ENCODE assay signal across 9 cellular contexts in genomic region chr1:12615166-12615915, GRCh38. TPM values are rescaled to one million over a fixed set of nuclear protein-coding genes. Genes with fewer than 3 reads are reported as not detected.
DNase-seq lines count a peak whose midpoint lies in the region; ATAC-seq and TF ChIP-seq lines count a peak whose summit lies in the region.
"Had no signal": no experiment of that assay in that cellular context is flagged by ENCODE, and none has a peak within 500 bp of the region (broad histone marks: within the 10 kb centered on the region; RNA-seq: fewer than 3 reads in every experiment).

No MANE protein-coding gene starts in this region.

- H2AFZ ChIP-seq in IMR-90 (replicated peaks; ENCODE audit: low read length, poor library complexity) = peak overlapping the region; percentile 89

- no peaks in the 10 kb centered on the region for H3K9me3 ChIP-seq in IMR-90 (ENCODE audit: control insufficient read depth, insufficient read depth, low read length)

- peak overlapping the region; percentile 91 for H3K14ac ChIP-seq in IMR-90 (replicated peaks; ENCODE audit: low read depth, low read length)

- H3K56ac ChIP-seq in IMR-90 (ENCODE audit: extremely low read depth, insufficient read depth, low read length) = peak overlapping the region; percentile 87

- H3K4me1 ChIP-seq in IMR-90 (ENCODE audit: control insufficient read depth, insufficient read depth, low read length) = peaks cover 22% of the 10 kb centered on the region

- POLR2A ChIA-PET in IMR-90 (lab: Charles Lee; ENCODE audit: unreplicated experiment) = interaction anchor here (0.5 kb wide), 1 partner anchor 1358 kb away, joined by 4 read pairs; no protein-coding TSS in a partner anchor
- POLR2A ChIA-PET in activated CD8-positive, alpha-beta T cell treated with anti-CD3 and anti-CD28 coated beads, Interleukin-2, amount 10 ng/mL, durations not matched to agents 7 days and 5 days (lab: Charles Lee) = interaction anchor here (1.1 to 4.8 kb wide), 8 partner anchors 12 to 707 kb away, joined by 3 to 55 read pairs (median 8); no protein-coding TSS in a partner anchor

- no peaks in the 10 kb centered on the region for H4K20me1 ChIP-seq in IMR-90 (ENCODE audit: insufficient read depth, low read length)

- 0 out of 2 replicates have a peak, but pooled peaks have one; percentile 2 for ATAC-seq in IMR-90 (ENCODE audit: low read depth)
- no peak for ATAC-seq in activated CD8-positive, alpha-beta T cell treated with anti-CD3 and anti-CD28 coated beads, Interleukin-2, amount 10 ng/mL, durations not matched to agents 7 days and 5 days
- ATAC-seq in stimulated activated effector memory CD8-positive, alpha-beta T cell treated with anti-CD3 and anti-CD28 coated beads, Interleukin-12 subunit alpha, Interleukin-12 subunit beta, amount 100 ng/mL, for 72 hours = no peak
- no peak for ATAC-seq in GM19023 (IDR thresholded peaks at IDR 0.05; ENCODE audit: unreplicated experiment)
- no peak for ATAC-seq in GM21576 (IDR thresholded peaks at IDR 0.05; ENCODE audit: unreplicated experiment)
- ATAC-seq in HG03139 (IDR thresholded peaks at IDR 0.05; ENCODE audit: unreplicated experiment) = no peak

- CTCF ChIA-PET in IMR-90 (lab: Yijun Ruan, JAX) = interaction anchor here (0.5 to 0.8 kb wide), 2 partner anchors 168 to 340 kb away, joined by 3 read pairs; no protein-coding TSS in a partner anchor
- CTCF ChIA-PET in activated CD8-positive, alpha-beta T cell treated with anti-CD3 and anti-CD28 coated beads, Interleukin-2, amount 10 ng/mL, durations not matched to agents 7 days and 5 days (lab: Charles Lee) = interaction anchor here (0.9 to 7.6 kb wide), 11 partner anchors 9 to 491 kb away, joined by 3 to 103 read pairs (median 3); no protein-coding TSS in a partner anchor

- 0% methylated on average over 1 of the region's 13 CpGs; no CpG with 5 or more reads in 1 of the 2 experiments for WGBS in IMR-90 (ENCODE audit: extremely low coverage in 2 of 2, insufficient read length in 1 of 2), 2 experiments

- H3K9me3 Mint-ChIP-seq in activated CD8-positive, alpha-beta T cell treated with anti-CD3 and anti-CD28 coated beads, Interleukin-2, amount 10 ng/mL, durations not matched to agents 7 days and 5 days (ENCODE audit: insufficient read depth) = no peaks in the 10 kb centered on the region
- H3K9me3 Mint-ChIP-seq in stimulated activated effector memory CD8-positive, alpha-beta T cell treated with anti-CD3 and anti-CD28 coated beads, Interleukin-12 subunit alpha, Interleukin-12 subunit beta, amount 100 ng/mL, for 72 hours = no peaks in the 10 kb centered on the region

- peak overlapping the region; percentile 77 for H3K27ac ChIP-seq in IMR-90 (ENCODE audit: insufficient read depth, low read length)

- H3K9ac ChIP-seq in IMR-90 (ENCODE audit: low read depth, low read length) = peak overlapping the region; percentile 74

- peak overlapping the region; percentile 66 for H3K4me3 ChIP-seq in IMR-90 (ENCODE audit: insufficient read depth, low read depth, low read length)
- peak overlapping the region; percentile 79 for H3K4me3 ChIP-seq in iPS-11a (ENCODE audit: low read depth, low read length)

- H2BK5ac ChIP-seq in IMR-90 (ENCODE audit: low read depth, low read length, poor library complexity, severe bottlenecking) = peak overlapping the region; percentile 77

- no TSS peak for BruUV-seq in IMR-90 (replicated peaks; lab: Mats Ljungman, UMichigan)

- peak overlapping the region; percentile 90 for H2BK20ac ChIP-seq in IMR-90 (ENCODE audit: low read depth, low read length)

- H3K9me1 ChIP-seq in IMR-90 (ENCODE audit: insufficient read depth, low read length) = peaks cover 11% of the 10 kb centered on the region

- peak overlapping the region; percentile 71 for H2AK9ac ChIP-seq in IMR-90 (replicated peaks; ENCODE audit: low read depth, low read length, poor library complexity)

- H3K36me3 ChIP-seq in IMR-90 (ENCODE audit: control insufficient read depth, insufficient read depth, low read length) = peaks cover 9% of the 10 kb centered on the region

- peak overlapping the region; percentile 81 for H3K23ac ChIP-seq in IMR-90 (ENCODE audit: low read depth, low read length)

- peak overlapping the region; percentile 65 for H2AK5ac ChIP-seq in IMR-90 (ENCODE audit: low read depth, low read length)

- dilution Hi-C loops in IMR-90 (cut with HindIII; ENCODE audit: low sequenced_read_pairs, unreplicated experiment) = no loop called here

- peaks cover 5 to 22% of the 10 kb centered on the region in 2 experiments; a peak in 2 of 4 replicates for H3K79me1 ChIP-seq in IMR-90 (ENCODE audit: low read depth in 1 of 2, low read length in 2 of 2)

- H3K27me3 ChIP-seq in IMR-90 (ENCODE audit: control insufficient read depth, insufficient read depth, low read length) = no peaks in the 10 kb centered on the region

- peak overlapping the region; percentile 58 for H4K5ac ChIP-seq in IMR-90 (ENCODE audit: low read depth, low read length)

- peaks cover 66% of the 10 kb centered on the region for H3K4me1 Mint-ChIP-seq in activated CD8-positive, alpha-beta T cell treated with anti-CD3 and anti-CD28 coated beads, Interleukin-2, amount 10 ng/mL, durations not matched to agents 7 days and 5 days (ENCODE audit: low read depth)
- H3K4me1 Mint-ChIP-seq in stimulated activated effector memory CD8-positive, alpha-beta T cell treated with anti-CD3 and anti-CD28 coated beads, Interleukin-12 subunit alpha, Interleukin-12 subunit beta, amount 100 ng/mL, for 72 hours = peaks cover 79% of the 10 kb centered on the region

- H4K91ac ChIP-seq in IMR-90 (ENCODE audit: insufficient read depth, low read depth, low read length) = peak overlapping the region; percentile 86

- no peak for TF ChIP-seq POLR2A in IMR-90 (IDR thresholded peaks at IDR 0.05; ENCODE audit: low read depth, low read length)

- H3K4me2 ChIP-seq in IMR-90 (ENCODE audit: low read depth, low read length) = peak overlapping the region; percentile 76

- H3K27ac Mint-ChIP-seq in activated CD8-positive, alpha-beta T cell treated with anti-CD3 and anti-CD28 coated beads, Interleukin-2, amount 10 ng/mL, durations not matched to agents 7 days and 5 days = peak overlapping the region; percentile 92
- H3K27ac Mint-ChIP-seq in stimulated activated effector memory CD8-positive, alpha-beta T cell treated with anti-CD3 and anti-CD28 coated beads, Interleukin-12 subunit alpha, Interleukin-12 subunit beta, amount 100 ng/mL, for 72 hours = peak overlapping the region; percentile 96

- H3K4me3 Mint-ChIP-seq in activated CD8-positive, alpha-beta T cell treated with anti-CD3 and anti-CD28 coated beads, Interleukin-2, amount 10 ng/mL, durations not matched to agents 7 days and 5 days = peak overlapping the region; percentile 99
- H3K4me3 Mint-ChIP-seq in stimulated activated effector memory CD8-positive, alpha-beta T cell treated with anti-CD3 and anti-CD28 coated beads, Interleukin-12 subunit alpha, Interleukin-12 subunit beta, amount 100 ng/mL, for 72 hours = peak overlapping the region; percentile 98

- TF ChIP-seq CTCF in IMR-90 (conservative IDR thresholded peaks at IDR 0.05; ENCODE audit: low read depth, low read length) = no peak

- H3K18ac ChIP-seq in IMR-90 (ENCODE audit: low read depth, low read length) = peak overlapping the region; percentile 55

- H2BK15ac ChIP-seq in IMR-90 (ENCODE audit: low read depth, low read length) = peak overlapping the region; percentile 56; the same call in 2 of the 3 replicates

- no peaks in the 10 kb centered on the region for H3K27me3 Mint-ChIP-seq in activated CD8-positive, alpha-beta T cell treated with anti-CD3 and anti-CD28 coated beads, Interleukin-2, amount 10 ng/mL, durations not matched to agents 7 days and 5 days (ENCODE audit: low read depth)

- in situ Hi-C loops in IMR-90 (cut with MboI; ENCODE audit: low sequenced_read_pairs) = loop anchor here (5.0 to 25.0 kb wide), 3 partner anchors 61 to 303 kb away; no protein-coding TSS in a partner anchor

- peak overlapping the region; percentile 41 to 81; a peak in 3 of 4 replicates for H4K8ac ChIP-seq in IMR-90 (ENCODE audit: low read depth in 2 of 2, low read length in 2 of 2)

- intact Hi-C loops in IMR-90 (cut with micrococcal nuclease) = loop anchor here (1.0 to 5.0 kb wide), 3 partner anchors 58 to 153 kb away; no protein-coding TSS in a partner anchor

- peak; percentile 49 for DNase-seq in IMR-90
- DNase-seq in activated CD8-positive, alpha-beta T cell treated with anti-CD3 and anti-CD28 coated beads, Interleukin-2, amount 10 ng/mL, durations not matched to agents 7 days and 5 days = no peak
- no peak for DNase-seq in stimulated activated effector memory CD8-positive, alpha-beta T cell treated with anti-CD3 and anti-CD28 coated beads, Interleukin-12 subunit alpha, Interleukin-12 subunit beta, amount 100 ng/mL, for 72 hours (ENCODE audit: low spot score in 2 of 2)
- no peak for DNase-seq in NCI-H1105 (lab: John Stamatoyannopoulos, UW)
- DNase-seq: NK-92 treated with Interleukin-12 subunit alpha and Interleukin-12 subunit beta, amount 100 ng/mL, for 24 hours had no signal

- peak overlapping the region; percentile 88 for H3K4ac ChIP-seq in IMR-90 (ENCODE audit: low read depth, low read length)

- peak overlapping the region; percentile 86 for H2BK120ac ChIP-seq in IMR-90 (ENCODE audit: low read depth, low read length)

- peaks cover 66% of the 10 kb centered on the region for H3K36me3 Mint-ChIP-seq in activated CD8-positive, alpha-beta T cell treated with anti-CD3 and anti-CD28 coated beads, Interleukin-2, amount 10 ng/mL, durations not matched to agents 7 days and 5 days (ENCODE audit: low read depth)
- H3K36me3 Mint-ChIP-seq in stimulated activated effector memory CD8-positive, alpha-beta T cell treated with anti-CD3 and anti-CD28 coated beads, Interleukin-12 subunit alpha, Interleukin-12 subunit beta, amount 100 ng/mL, for 72 hours = peaks cover 89% of the 10 kb centered on the region

- no peak for TF ChIP-seq RAD21 in IMR-90 (IDR thresholded peaks at IDR 0.05; ENCODE audit: low read length)

TF ChIP-seq in IMR-90, 13 proteins besides CTCF, POLR2A, EP300 and RAD21 (continues in another document):
- TF ChIP-seq MAFK (IDR thresholded peaks at IDR 0.05; ENCODE audit: low read depth, low read length) (no peak), MAZ (IDR thresholded peaks at IDR 0.05; ENCODE audit: borderline replicate concordance, low read depth, low read length) (no peak), FOS (IDR thresholded peaks at IDR 0.05; ENCODE audit: low read depth, low read length) (no peak)

RNA-seq across cellular contexts. Expression of gene DHRS3, which starts 2.7 kb away (rescaled TPM):
- total RNA-seq in IMR-90 (2012; rRNA removed) = 11.4 and 14.5 TPM in 2 replicates
- 10.2 and 11.2 TPM in 2 replicates for polyA plus RNA-seq in IMR-90 (2012; rRNA removed)
- polyA plus RNA-seq in IMR-90 (2012; cell fraction: cytosol; rRNA removed) = 9.9 and 24.8 TPM in 2 replicates
- polyA plus RNA-seq in IMR-90 (2012; cell fraction: nucleus; rRNA removed; ENCODE audit: low replicate concordance) = 16.2 and 25.0 TPM in 2 replicates
- 10 to 100 TPM; 86.8 to 89.5 TPM for total RNA-seq in activated CD8-positive, alpha-beta T cell treated with anti-CD3 and anti-CD28 coated beads, Interleukin-2, amount 10 ng/mL, durations not matched to agents 7 days and 5 days

RNA-seq across cellular contexts. Expression of gene AADACL4, which starts 28.5 kb away (rescaled TPM):
- total RNA-seq in IMR-90 (2012; rRNA removed) = not detected in 2 replicates
- not detected in 2 replicates for polyA plus RNA-seq in IMR-90 (2012; rRNA removed)
- not detected in 2 replicates for polyA plus RNA-seq in IMR-90 (2012; cell fraction: cytosol; rRNA removed)
- polyA plus RNA-seq in IMR-90 (2012; cell fraction: nucleus; rRNA removed; ENCODE audit: low replicate concordance) = 0.10 TPM in 1 of 2 replicates, not detected in the other
- total RNA-seq in activated CD8-positive, alpha-beta T cell treated with anti-CD3 and anti-CD28 coated beads, Interleukin-2, amount 10 ng/mL, durations not matched to agents 7 days and 5 days = not detected
